Comparison of ENCODE assay signal across 8 cellular contexts in genomic region chr9:21252727-21253547, GRCh38. TPM values are rescaled to one million over a fixed set of nuclear protein-coding genes. Genes with fewer than 3 reads are reported as not detected.
DNase-seq lines count a peak whose midpoint lies in the region; ATAC-seq and TF ChIP-seq lines count a peak whose summit lies in the region.

No MANE protein-coding gene starts in this region.

- no peak overlapping the region for H3K56ac ChIP-seq in IMR-90 (ENCODE audit: extremely low read depth, insufficient read depth, low read length)

- intact Hi-C loops in activated CD4-positive, alpha-beta memory T cell treated with anti-CD3 and anti-CD28 coated beads for 36 hours (cut with micrococcal nuclease) = loop anchor here (5.0 kb wide), 1 partner anchor 214 kb away; no protein-coding TSS in a partner anchor
- intact Hi-C loops in IMR-90 (cut with micrococcal nuclease) (loop anchor here (5.0 kb wide), 1 partner anchor 144 kb away; no protein-coding TSS in a partner anchor), ovary (cut with DNase I) (no loop called here)

- H3K27ac ChIP-seq in IMR-90 (ENCODE audit: insufficient read depth, low read length) (no peak overlapping the region), cardiac muscle cell (no peak overlapping the region), ovary (no peak overlapping the region)

- H2AK5ac ChIP-seq in IMR-90 (ENCODE audit: low read depth, low read length) = no peak overlapping the region

- H3K14ac ChIP-seq in IMR-90 (replicated peaks; ENCODE audit: low read depth, low read length) = no peak overlapping the region

- H3K9me1 ChIP-seq in IMR-90 (ENCODE audit: insufficient read depth, low read length) = no peaks in the 10 kb centered on the region

- no peak overlapping the region for H3K18ac ChIP-seq in IMR-90 (ENCODE audit: low read depth, low read length)

- H3K9ac ChIP-seq in IMR-90 (ENCODE audit: low read depth, low read length) = no peak overlapping the region

- TF ChIP-seq RAD21 in IMR-90 (IDR thresholded peaks at IDR 0.05; ENCODE audit: low read length) = 0 out of 2 replicates have a peak, but pooled peaks have one; percentile 17

- H2BK15ac ChIP-seq in IMR-90 (ENCODE audit: low read depth, low read length) = no peak overlapping the region

- ATAC-seq in GM21529 (IDR thresholded peaks at IDR 0.05; ENCODE audit: unreplicated experiment) (peak; percentile 84), IMR-90 (ENCODE audit: low read depth) (peak; percentile 62; the same call in 1 of the 2 replicates)

- H3K9me3 ChIP-seq in IMR-90 (ENCODE audit: control insufficient read depth, insufficient read depth, low read length) (no peaks in the 10 kb centered on the region), cardiac muscle cell (ENCODE audit: low read depth) (no peaks in the 10 kb centered on the region), ovary (no peaks in the 10 kb centered on the region)

- no peaks in the 10 kb centered on the region for H3K9me3 Mint-ChIP-seq in activated CD4-positive, alpha-beta memory T cell treated with anti-CD3 and anti-CD28 coated beads for 36 hours
- H3K9me3 Mint-ChIP-seq in activated CD4-positive, alpha-beta memory T cell treated with anti-CD3 and anti-CD28 coated beads, Interleukin-2, amount 10 ng/mL, durations not matched to agents 7 days and 5 days = no peaks in the 10 kb centered on the region

- H3K4me2 ChIP-seq in IMR-90 (ENCODE audit: low read depth, low read length) = peak overlapping the region; percentile 9; the same call in 1 of the 2 replicates

- peaks cover 19% of the 10 kb centered on the region for H3K27me3 ChIP-seq in IMR-90 (ENCODE audit: control insufficient read depth, insufficient read depth, low read length)
- H3K27me3 ChIP-seq in cardiac muscle cell = peaks cover 15% of the 10 kb centered on the region
- H3K27me3 ChIP-seq in ovary = no peaks in the 10 kb centered on the region

- peak; percentile 31 for DNase-seq in activated CD4-positive, alpha-beta memory T cell treated with anti-CD3 and anti-CD28 coated beads for 36 hours
- no peak for DNase-seq in activated CD4-positive, alpha-beta memory T cell treated with anti-CD3 and anti-CD28 coated beads, Interleukin-2, amount 10 ng/mL, durations not matched to agents 7 days and 5 days
- DNase-seq in IMR-90 (peak; percentile 14), UCSD-AML1 (lab: John Stamatoyannopoulos, UW; ENCODE audit: unreplicated experiment) (peak; percentile 63), cardiac muscle cell (ENCODE audit: low read depth in 1 of 2, low spot score in 1 of 2) (peak; percentile 22 to 57), renal cortical epithelial cell (ENCODE audit: low read depth) (peak; percentile 54), ovary (no peak)

- H3K36me3 ChIP-seq in IMR-90 (ENCODE audit: control insufficient read depth, insufficient read depth, low read length) (no peaks in the 10 kb centered on the region), cardiac muscle cell (no peaks in the 10 kb centered on the region), ovary (no peaks in the 10 kb centered on the region)

- H3K23ac ChIP-seq in IMR-90 (ENCODE audit: low read depth, low read length) = no peak overlapping the region

- peak; percentile 34 for TF ChIP-seq CTCF in IMR-90 (conservative IDR thresholded peaks at IDR 0.05; ENCODE audit: low read depth, low read length)
- TF ChIP-seq CTCF in cardiac muscle cell (IDR thresholded peaks at IDR 0.05; ENCODE audit: low read depth, low read length) = peak; percentile 41
- no peak for TF ChIP-seq CTCF in ovary (IDR thresholded peaks at IDR 0.05)

- TF ChIP-seq POLR2A in IMR-90 (IDR thresholded peaks at IDR 0.05; ENCODE audit: low read depth, low read length) = no peak
- TF ChIP-seq POLR2A in ovary (IDR thresholded peaks at IDR 0.05) = no peak

- H3K4me1 ChIP-seq in IMR-90 (ENCODE audit: control insufficient read depth, insufficient read depth, low read length) = 0 out of 2 replicates have a peak, but pooled peaks cover 1% of the 10 kb centered on the region
- H3K4me1 ChIP-seq in cardiac muscle cell (ENCODE audit: low read depth) = no peaks in the 10 kb centered on the region
- no peaks in the 10 kb centered on the region for H3K4me1 ChIP-seq in ovary (ENCODE audit: insufficient read depth)

- POLR2A ChIA-PET in activated CD4-positive, alpha-beta memory T cell treated with anti-CD3 and anti-CD28 coated beads for 36 hours (lab: Charles Lee) = no interaction called here
- POLR2A ChIA-PET in activated CD4-positive, alpha-beta memory T cell treated with anti-CD3 and anti-CD28 coated beads, Interleukin-2, amount 10 ng/mL, durations not matched to agents 7 days and 5 days (lab: Charles Lee) = no interaction called here
- POLR2A ChIA-PET in IMR-90 (lab: Charles Lee; ENCODE audit: unreplicated experiment) = interaction anchor here (0.6 kb wide), 1 partner anchor 213 kb away, joined by 3 read pairs; no protein-coding TSS in a partner anchor

- no peak overlapping the region for H4K8ac ChIP-seq in IMR-90 (ENCODE audit: low read depth in 2 of 2, low read length in 2 of 2)

- no peak for TF ChIP-seq EP300 in ovary (IDR thresholded peaks at IDR 0.05)

- H2BK5ac ChIP-seq in IMR-90 (ENCODE audit: low read depth, low read length, poor library complexity, severe bottlenecking) = no peak overlapping the region

- H4K91ac ChIP-seq in IMR-90 (ENCODE audit: insufficient read depth, low read depth, low read length) = no peak overlapping the region

- no peak overlapping the region for H2BK20ac ChIP-seq in IMR-90 (ENCODE audit: low read depth, low read length)

- no peak overlapping the region for H3K27ac Mint-ChIP-seq in activated CD4-positive, alpha-beta memory T cell treated with anti-CD3 and anti-CD28 coated beads for 36 hours
- H3K27ac Mint-ChIP-seq in activated CD4-positive, alpha-beta memory T cell treated with anti-CD3 and anti-CD28 coated beads, Interleukin-2, amount 10 ng/mL, durations not matched to agents 7 days and 5 days = no peak overlapping the region

- no TSS peak for BruUV-seq in IMR-90 (replicated peaks; lab: Mats Ljungman, UMichigan)

- H2AFZ ChIP-seq in IMR-90 (replicated peaks; ENCODE audit: low read length, poor library complexity) = no peak overlapping the region

- no peaks in the 10 kb centered on the region for H4K20me1 ChIP-seq in IMR-90 (ENCODE audit: insufficient read depth, low read length)

- H2BK120ac ChIP-seq in IMR-90 (ENCODE audit: low read depth, low read length) = no peak overlapping the region

- H3K79me1 ChIP-seq in IMR-90 (ENCODE audit: low read depth in 1 of 2, low read length in 2 of 2) = no peaks in the 10 kb centered on the region

- H3K4me1 Mint-ChIP-seq in activated CD4-positive, alpha-beta memory T cell treated with anti-CD3 and anti-CD28 coated beads for 36 hours (ENCODE audit: low read depth) = peaks cover 4% of the 10 kb centered on the region
- H3K4me1 Mint-ChIP-seq in activated CD4-positive, alpha-beta memory T cell treated with anti-CD3 and anti-CD28 coated beads, Interleukin-2, amount 10 ng/mL, durations not matched to agents 7 days and 5 days = peaks cover 4% of the 10 kb centered on the region

- no peak overlapping the region for H3K4ac ChIP-seq in IMR-90 (ENCODE audit: low read depth, low read length)

- H3K36me3 Mint-ChIP-seq in activated CD4-positive, alpha-beta memory T cell treated with anti-CD3 and anti-CD28 coated beads for 36 hours = no peaks in the 10 kb centered on the region
- no peaks in the 10 kb centered on the region for H3K36me3 Mint-ChIP-seq in activated CD4-positive, alpha-beta memory T cell treated with anti-CD3 and anti-CD28 coated beads, Interleukin-2, amount 10 ng/mL, durations not matched to agents 7 days and 5 days (ENCODE audit: low read depth)

- no CpG with 5 or more reads among the region's 3 CpGs for WGBS in IMR-90 (ENCODE audit: extremely low coverage in 2 of 2, insufficient read length in 1 of 2), 2 experiments
- WGBS in ovary, 3 donors = 0 to 4% (median 1%) methylated on average over 3 of the region's 3 CpGs

- H3K27me3 Mint-ChIP-seq in activated CD4-positive, alpha-beta memory T cell treated with anti-CD3 and anti-CD28 coated beads for 36 hours = peaks cover 10% of the 10 kb centered on the region
- peaks cover 44% of the 10 kb centered on the region for H3K27me3 Mint-ChIP-seq in activated CD4-positive, alpha-beta memory T cell treated with anti-CD3 and anti-CD28 coated beads, Interleukin-2, amount 10 ng/mL, durations not matched to agents 7 days and 5 days

- no peak overlapping the region for H2AK9ac ChIP-seq in IMR-90 (replicated peaks; ENCODE audit: low read depth, low read length, poor library complexity)

- no peak overlapping the region for H4K5ac ChIP-seq in IMR-90 (ENCODE audit: low read depth, low read length)

- in situ Hi-C loops in IMR-90 (cut with MboI; ENCODE audit: low sequenced_read_pairs) = no loop called here

- dilution Hi-C loops in IMR-90 (cut with HindIII; ENCODE audit: low sequenced_read_pairs, unreplicated experiment) = no loop called here

- CTCF ChIA-PET in activated CD4-positive, alpha-beta memory T cell treated with anti-CD3 and anti-CD28 coated beads for 36 hours (lab: Charles Lee) = interaction anchor here (0.5 to 3.6 kb wide), 25 partner anchors 8 to 756 kb away, joined by 3 to 17 read pairs (median 4); partner anchors contain the start of gene CDKN2B
- CTCF ChIA-PET in activated CD4-positive, alpha-beta memory T cell treated with anti-CD3 and anti-CD28 coated beads, Interleukin-2, amount 10 ng/mL, durations not matched to agents 7 days and 5 days (lab: Charles Lee) = interaction anchor here (0.8 to 1.7 kb wide), 8 partner anchors 10 to 306 kb away, joined by 3 to 6 read pairs (median 4); no protein-coding TSS in a partner anchor
- CTCF ChIA-PET in IMR-90 (lab: Yijun Ruan, JAX) = interaction anchor here (0.7 to 2.3 kb wide), 7 partner anchors 9 to 1050 kb away, joined by 3 to 10 read pairs (median 4); no protein-coding TSS in a partner anchor

- H3K4me3 ChIP-seq in IMR-90 (ENCODE audit: insufficient read depth, low read depth, low read length) = no peak overlapping the region
- no peak overlapping the region for H3K4me3 ChIP-seq in cardiac muscle cell
- no peak overlapping the region for H3K4me3 ChIP-seq in ovary

- H3K4me3 Mint-ChIP-seq in activated CD4-positive, alpha-beta memory T cell treated with anti-CD3 and anti-CD28 coated beads for 36 hours = no peak overlapping the region
- no peak overlapping the region for H3K4me3 Mint-ChIP-seq in activated CD4-positive, alpha-beta memory T cell treated with anti-CD3 and anti-CD28 coated beads, Interleukin-2, amount 10 ng/mL, durations not matched to agents 7 days and 5 days

RNA-seq across cellular contexts. Expression of gene IFNA14, which starts 13.1 kb away (rescaled TPM):
- total RNA-seq in activated CD4-positive, alpha-beta memory T cell treated with anti-CD3 and anti-CD28 coated beads for 36 hours = not detected
- total RNA-seq in activated CD4-positive, alpha-beta memory T cell treated with anti-CD3 and anti-CD28 coated beads, Interleukin-2, amount 10 ng/mL, durations not matched to agents 7 days and 5 days = not detected
- total RNA-seq in IMR-90 (2012; rRNA removed) = not detected in 2 replicates
- polyA plus RNA-seq in IMR-90 (2012; rRNA removed) = not detected in 2 replicates
- not detected in 2 replicates for polyA plus RNA-seq in IMR-90 (2012; cell fraction: cytosol; rRNA removed)
- polyA plus RNA-seq in IMR-90 (2012; cell fraction: nucleus; rRNA removed; ENCODE audit: low replicate concordance) = not detected in 2 replicates
- total RNA-seq in cardiac muscle cell = not detected in 2 replicates
- not detected in 2 replicates for polyA plus RNA-seq in cardiac muscle cell
- not detected in 2 replicates for total RNA-seq in renal cortical epithelial cell
- not detected for total RNA-seq in ovary
- not detected for polyA plus RNA-seq in ovary

RNA-seq across cellular contexts. Expression of gene IFNA17, which starts 24.9 kb away (rescaled TPM):
- total RNA-seq in activated CD4-positive, alpha-beta memory T cell treated with anti-CD3 and anti-CD28 coated beads for 36 hours = not detected
- not detected for total RNA-seq in activated CD4-positive, alpha-beta memory T cell treated with anti-CD3 and anti-CD28 coated beads, Interleukin-2, amount 10 ng/mL, durations not matched to agents 7 days and 5 days
- not detected in 2 replicates for total RNA-seq in IMR-90 (2012; rRNA removed)
- not detected in 2 replicates for polyA plus RNA-seq in IMR-90 (2012; rRNA removed)
- not detected in 2 replicates for polyA plus RNA-seq in IMR-90 (2012; cell fraction: cytosol; rRNA removed)
- polyA plus RNA-seq in IMR-90 (2012; cell fraction: nucleus; rRNA removed; ENCODE audit: low replicate concordance) = not detected in 2 replicates
- not detected in 2 replicates for total RNA-seq in cardiac muscle cell
- not detected in 2 replicates for polyA plus RNA-seq in cardiac muscle cell
- total RNA-seq in renal cortical epithelial cell = not detected in 2 replicates
- total RNA-seq in ovary = not detected
- not detected for polyA plus RNA-seq in ovary

RNA-seq across cellular contexts. Expression of gene IFNA16, which starts 35.8 kb away (rescaled TPM):
- total RNA-seq in activated CD4-positive, alpha-beta memory T cell treated with anti-CD3 and anti-CD28 coated beads for 36 hours = not detected
- not detected for total RNA-seq in activated CD4-positive, alpha-beta memory T cell treated with anti-CD3 and anti-CD28 coated beads, Interleukin-2, amount 10 ng/mL, durations not matched to agents 7 days and 5 days
- not detected in 2 replicates for total RNA-seq in IMR-90 (2012; rRNA removed)
- polyA plus RNA-seq in IMR-90 (2012; rRNA removed) = not detected in 2 replicates
- polyA plus RNA-seq in IMR-90 (2012; cell fraction: cytosol; rRNA removed) = not detected in 2 replicates
- polyA plus RNA-seq in IMR-90 (2012; cell fraction: nucleus; rRNA removed; ENCODE audit: low replicate concordance) = not detected in 2 replicates
- not detected in 2 replicates for total RNA-seq in cardiac muscle cell
- not detected in 2 replicates for polyA plus RNA-seq in cardiac muscle cell
- total RNA-seq in renal cortical epithelial cell = not detected in 2 replicates
- total RNA-seq in ovary = not detected
- polyA plus RNA-seq in ovary = not detected

RNA-seq across cellular contexts. Expression of gene IFNA10, which starts 46.0 kb away (rescaled TPM):
- not detected for total RNA-seq in activated CD4-positive, alpha-beta memory T cell treated with anti-CD3 and anti-CD28 coated beads for 36 hours
- not detected for total RNA-seq in activated CD4-positive, alpha-beta memory T cell treated with anti-CD3 and anti-CD28 coated beads, Interleukin-2, amount 10 ng/mL, durations not matched to agents 7 days and 5 days
- total RNA-seq in IMR-90 (2012; rRNA removed) = not detected in 2 replicates
- not detected in 2 replicates for polyA plus RNA-seq in IMR-90 (2012; rRNA removed)
- not detected in 2 replicates for polyA plus RNA-seq in IMR-90 (2012; cell fraction: cytosol; rRNA removed)
- not detected in 2 replicates for polyA plus RNA-seq in IMR-90 (2012; cell fraction: nucleus; rRNA removed; ENCODE audit: low replicate concordance)
- total RNA-seq in cardiac muscle cell = not detected in 2 replicates
- not detected in 2 replicates for polyA plus RNA-seq in cardiac muscle cell
- total RNA-seq in renal cortical epithelial cell = not detected in 2 replicates
- total RNA-seq in ovary = not detected
- not detected for polyA plus RNA-seq in ovary

RNA-seq across cellular contexts. Expression of gene IFNA7, which starts 50.9 kb away (rescaled TPM):
- not detected for total RNA-seq in activated CD4-positive, alpha-beta memory T cell treated with anti-CD3 and anti-CD28 coated beads for 36 hours
- not detected for total RNA-seq in activated CD4-positive, alpha-beta memory T cell treated with anti-CD3 and anti-CD28 coated beads, Interleukin-2, amount 10 ng/mL, durations not matched to agents 7 days and 5 days
- total RNA-seq in IMR-90 (2012; rRNA removed) (not detected in 2 replicates), cardiac muscle cell (not detected in 2 replicates), renal cortical epithelial cell (not detected in 2 replicates), ovary (not detected)
- polyA plus RNA-seq in IMR-90 (2012; rRNA removed) (not detected in 2 replicates), cardiac muscle cell (not detected in 2 replicates), ovary (not detected)
- not detected in 2 replicates for polyA plus RNA-seq in IMR-90 (2012; cell fraction: cytosol; rRNA removed)
- not detected in 2 replicates for polyA plus RNA-seq in IMR-90 (2012; cell fraction: nucleus; rRNA removed; ENCODE audit: low replicate concordance)

Comparison
In these comparisons a context has a peak if more than half of its experiments do, and no peak if none do; other contexts are left out.
1. DNase-seq: peak in activated CD4-positive, alpha-beta memory T cell treated with anti-CD3 and anti-CD28 coated beads for 36 hours (single experiment), IMR-90 (single experiment), UCSD-AML1 (single experiment), cardiac muscle cell (2 of 2) and renal cortical epithelial cell (single experiment); none in activated CD4-positive, alpha-beta memory T cell treated with anti-CD3 and anti-CD28 coated beads, Interleukin-2, amount 10 ng/mL, durations not matched to agents 7 days and 5 days (single experiment) and ovary (0 of 5).
2. CTCF ChIP-seq: peak in IMR-90 (single experiment) and cardiac muscle cell (single experiment); none in ovary (0 of 3).
3. intact Hi-C loops: an anchor here in activated CD4-positive, alpha-beta memory T cell treated with anti-CD3 and anti-CD28 coated beads for 36 hours (5.0 kb wide) and IMR-90 (5.0 kb wide); none called in ovary.